Comparison of ENCODE assay signal across 8 cellular contexts in the genomic region with DNA sequence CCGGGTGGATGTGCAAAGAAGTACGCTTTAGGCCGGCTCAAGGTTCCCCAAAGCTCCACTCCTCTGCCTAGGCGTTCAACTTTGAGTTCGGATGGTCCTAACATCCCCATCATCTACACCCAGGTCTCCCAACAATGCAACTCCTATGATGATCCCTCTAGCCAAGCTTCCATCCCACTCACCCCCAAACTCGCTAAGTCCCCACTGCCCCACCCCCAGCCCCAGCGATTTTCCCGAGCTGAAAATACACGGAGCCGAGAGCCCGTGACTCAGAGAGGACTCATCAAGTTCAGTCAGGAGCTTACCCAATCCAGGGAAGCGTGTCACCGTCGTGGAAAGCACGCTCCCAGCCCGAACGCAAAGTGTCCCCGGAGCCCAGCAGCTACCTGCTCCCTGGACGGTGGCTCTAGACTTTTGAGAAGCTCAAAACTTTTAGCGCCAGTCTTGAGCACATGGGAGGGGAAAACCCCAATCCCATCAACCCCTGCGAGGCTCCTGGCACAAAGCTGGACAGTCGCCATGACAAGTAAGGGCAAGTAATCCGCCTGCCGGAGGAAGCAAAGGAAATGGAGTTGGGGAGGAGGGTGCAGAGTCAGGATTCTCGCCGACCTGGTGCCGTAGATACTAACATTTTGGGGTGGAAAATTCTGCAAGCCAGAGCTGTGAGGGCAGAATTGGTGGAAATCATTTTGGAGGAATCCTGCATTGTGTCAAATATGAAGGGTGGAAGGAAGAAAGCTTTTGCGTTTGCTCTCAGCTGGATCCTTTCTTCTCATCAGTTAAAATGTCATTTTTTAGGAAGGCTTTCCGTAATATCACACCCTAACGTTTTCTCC. TPM values are rescaled to one million over a fixed set of nuclear protein-coding genes. Genes with fewer than 3 reads are reported as not detected.
DNase-seq lines count a peak whose midpoint lies in the region; ATAC-seq and TF ChIP-seq lines count a peak whose summit lies in the region.

A gene (minus strand): TSS at position 419 of the 836 bp plus-strand sequence. CDS start 10,896 bp downstream, outside the sequence.

- H3K27me3 ChIP-seq in BLaER1 treated with 17β-estradiol and CSF1 and Interleukin-3, amounts not matched to agents 10 nM and 100 nM = no peaks in the 10 kb centered on the region
- no peaks in the 10 kb centered on the region for H3K27me3 ChIP-seq in GM23248 (replicated peaks; ENCODE audit: insufficient read depth)
- H3K27me3 ChIP-seq in heart left ventricle = no peaks in the 10 kb centered on the region
- no peaks in the 10 kb centered on the region for H3K27me3 ChIP-seq in tibial nerve

- peaks cover 30% of the 10 kb centered on the region for H3F3A ChIP-seq in GM23248 (ENCODE audit: insufficient read depth)

- peaks cover 64% of the 10 kb centered on the region for H3K79me2 ChIP-seq in GM23248 (ENCODE audit: insufficient read depth)

- no peaks in the 10 kb centered on the region for H3K9me3 ChIP-seq in BLaER1 treated with 17β-estradiol and CSF1 and Interleukin-3, amounts not matched to agents 10 nM and 100 nM (replicated peaks in 1 of 11)
- H3K9me3 ChIP-seq in GM23248 (ENCODE audit: low read depth) = no peaks in the 10 kb centered on the region
- H3K9me3 ChIP-seq in heart left ventricle = no peaks in the 10 kb centered on the region
- H3K9me3 ChIP-seq in tibial nerve = no peaks in the 10 kb centered on the region

- TF ChIP-seq EP300 in tibial nerve (IDR thresholded peaks at IDR 0.05) = peak; percentile 57 to 88

- H4K20me1 ChIP-seq in BLaER1 treated with 17β-estradiol and CSF1 and Interleukin-3, amounts not matched to agents 10 nM and 100 nM = peaks cover 7 to 46% (median 36%) of the 10 kb centered on the region in 11 experiments; a peak in 21 of 22 replicates
- H4K20me1 ChIP-seq in GM23248 (ENCODE audit: insufficient read depth) = no peaks in the 10 kb centered on the region

- TF ChIP-seq POLR2A in heart left ventricle (IDR thresholded peaks at IDR 0.05) = peak in 1 of 2 donors; percentile 51
- TF ChIP-seq POLR2A in tibial nerve (IDR thresholded peaks at IDR 0.05) = peak; percentile 65 to 68

- intact Hi-C loops in T-helper 1 cell treated with Interleukin-12 subunit alpha and Interleukin-12 subunit beta and Interleukin-4 antibody, amounts not matched to agents 30 ng/mL and 1 ng/mL, for 36 hours (cut with micrococcal nuclease) = loop anchor here (1.0 to 2.0 kb wide), 7 partner anchors 46 to 435 kb away; a partner anchor contains a TSS
- intact Hi-C loops in heart left ventricle (cut with DNase I) = loop anchor here in 9 of 10 donors (1.0 to 10.0 kb wide), 14 partner anchors 35 to 380 kb away; a partner anchor contains a TSS

- WGBS in GM23248 (ENCODE audit: low coverage in 1 of 2, low lambda C conversion rate in 2 of 2, missing lambda C conversion rate in 2 of 2), 2 experiments = 1% methylated on average over 28 to 30 of the region's 30 CpGs
- 0% methylated on average over 26 to 30 of the region's 30 CpGs for WGBS in heart left ventricle, 4 donors
- WGBS in tibial nerve, 2 donors = 0% methylated on average over 30 of the region's 30 CpGs

- H3K9ac ChIP-seq in BLaER1 treated with 17β-estradiol and CSF1 and Interleukin-3, amounts not matched to agents 10 nM and 100 nM = peak within 1 kb of the TSS; percentile 96 to 100 (median 99)
- H3K9ac ChIP-seq in GM23248 = peak within 1 kb of the TSS; percentile 100

- H2AFZ ChIP-seq in GM23248 = peak within 1 kb of the TSS; percentile 90

- peaks cover 5 to 66% (median 48%) of the 10 kb centered on the region in 11 experiments for H3K36me3 ChIP-seq in BLaER1 treated with 17β-estradiol and CSF1 and Interleukin-3, amounts not matched to agents 10 nM and 100 nM
- H3K36me3 ChIP-seq in GM23248 (ENCODE audit: low read depth) (no peaks in the 10 kb centered on the region), heart left ventricle (peaks cover 0 to 16% (median 0%) of the 10 kb centered on the region in 9 donors), tibial nerve (peaks cover 0 to 22% (median 0%) of the 10 kb centered on the region in 3 donors)

- in situ Hi-C loops in GM23248 (cut with MboI) = no loop called here

- peak within 1 kb of the TSS; percentile 97 to 100 (median 99) for H3K27ac ChIP-seq in BLaER1 treated with 17β-estradiol and CSF1 and Interleukin-3, amounts not matched to agents 10 nM and 100 nM
- H3K27ac ChIP-seq in GM23248 (peak within 1 kb of the TSS; percentile 100), heart left ventricle (peak within 1 kb of the TSS; percentile 89 to 99 (median 96)), tibial nerve (peak within 1 kb of the TSS; percentile 92 to 98 (median 98))

- DNase-seq in GM23248 (peak; percentile 98), NCI-H1694 (lab: John Stamatoyannopoulos, UW) (peak; percentile 82), amniotic epithelial cell (ENCODE audit: low read depth) (peak; percentile 86), heart left ventricle (peak; percentile 84 to 93 (median 91)), pons (ENCODE audit: low spot score) (peak; percentile 96), tibial nerve (ENCODE audit: low spot score in 2 of 2) (peak; percentile 72 to 86)

- H3K4me1 ChIP-seq in BLaER1 treated with 17β-estradiol and CSF1 and Interleukin-3, amounts not matched to agents 10 nM and 100 nM = peaks cover 34 to 46% (median 40%) of the 10 kb centered on the region in 10 experiments
- H3K4me1 ChIP-seq in GM23248 (ENCODE audit: insufficient read depth) (peaks cover 23% of the 10 kb centered on the region), heart left ventricle (peaks cover 0 to 37% (median 24%) of the 10 kb centered on the region in 12 donors), tibial nerve (peaks cover 4 to 40% (median 18%) of the 10 kb centered on the region in 4 donors)

- H3K4me2 ChIP-seq in BLaER1 treated with 17β-estradiol and CSF1 and Interleukin-3, amounts not matched to agents 10 nM and 100 nM = peak within 1 kb of the TSS; percentile 91 to 99 (median 97)
- H3K4me2 ChIP-seq in GM23248 (ENCODE audit: unreplicated experiment) = peak within 1 kb of the TSS; percentile 96

- peak; percentile 62 to 82 (median 74) for ATAC-seq in heart left ventricle

- TF ChIP-seq CTCF in heart left ventricle (IDR thresholded peaks at IDR 0.05) (no peak), tibial nerve (IDR thresholded peaks at IDR 0.05) (no peak)

- no peaks in the 10 kb centered on the region for H3K9me2 ChIP-seq in GM23248 (ENCODE audit: insufficient read depth)

- peak within 1 kb of the TSS; percentile 82 to 100 (median 94) for H3K4me3 ChIP-seq in BLaER1 treated with 17β-estradiol and CSF1 and Interleukin-3, amounts not matched to agents 10 nM and 100 nM
- H3K4me3 ChIP-seq in GM23248 (peak within 1 kb of the TSS; percentile 100), heart left ventricle (peak within 1 kb of the TSS; percentile 67 to 97 (median 86)), tibial nerve (peak within 1 kb of the TSS; percentile 80 to 85 (median 80))

RNA-seq across cellular contexts. Expression of the gene that starts here (rescaled TPM):
- total RNA-seq in GM23248 (2014; rRNA removed; shearing (Covaris generic)) = 26.2 and 42.7 TPM in 2 replicates
- polyA plus RNA-seq in GM23248 (2016; fragmentation: Nextera tagmentation; extraction: Ambion mirVana) = 29.8 and 30.8 TPM in 2 replicates
- total RNA-seq in T-helper 1 cell treated with Interleukin-12 subunit alpha and Interleukin-12 subunit beta and Interleukin-4 antibody, amounts not matched to agents 30 ng/mL and 1 ng/mL, for 36 hours = 207 and 218 TPM in 2 replicates
- total RNA-seq in heart left ventricle = 10 to 100 TPM; 10.0 to 44.6 (median 12.8) TPM
- 1 to 10 TPM; 6.8 to 9.0 TPM for polyA plus RNA-seq in heart left ventricle
- total RNA-seq in tibial nerve = 10 to 100 TPM; 26.7 to 32.1 (median 30.0) TPM

Comparison
In these comparisons a context has a peak if more than half of its experiments do, and no peak if none do; other contexts are left out.
1. Peak in every context shown above with its lines: DNase-seq, ATAC-seq, H3K4me3 ChIP-seq and H3K27ac ChIP-seq.